13 cellular contexts compared by ENCODE assay signal in genomic region chr12:103640410-103640809, GRCh38. TPM values are rescaled to one million over a fixed set of nuclear protein-coding genes. Genes with fewer than 3 reads are reported as not detected.
"Had no signal": no experiment of that assay in that cellular context is flagged by ENCODE, and none has a peak within 500 bp of the region (broad histone marks: within the 10 kb centered on the region; RNA-seq: fewer than 3 reads in every experiment).

No MANE protein-coding gene starts in this region.

- ATAC-seq: activated CD4-positive, CD25-positive, alpha-beta regulatory T cell treated with anti-CD3 and anti-CD28 coated beads, Interleukin-2, amount 50 U/mL, for 24 hours; activated CD8-positive, alpha-beta memory T cell treated with anti-CD3 and anti-CD28 coated beads, Interleukin-2, amount 10 ng/mL, durations not matched to agents 7 days and 5 days; natural killer cell treated with Interleukin-12 subunit alpha and Interleukin-12 subunit beta and Interleukin-15 and Interleukin-18, amount 100 ng/mL, for 72 hours; right cardiac atrium; stimulated activated effector memory CD8-positive, alpha-beta T cell treated with anti-CD3 and anti-CD28 coated beads, Interleukin-12 subunit alpha, Interleukin-12 subunit beta, amount 100 ng/mL, for 72 hours had no signal

- H3K36me3 ChIP-seq: esophagus squamous epithelium, tibial artery, vagina had no signal

- H3K4me1 ChIP-seq: esophagus squamous epithelium, vagina had no signal

- H3K9me3 ChIP-seq: esophagus squamous epithelium, vagina had no signal

- H3K27ac ChIP-seq: esophagus squamous epithelium, tibial artery, vagina had no signal

- DNase-seq: activated CD8-positive, alpha-beta memory T cell treated with anti-CD3 and anti-CD28 coated beads, Interleukin-2, amount 10 ng/mL, durations not matched to agents 7 days and 5 days; activated effector memory CD4-positive, alpha-beta T cell treated with Interleukin-2 at 50 U/mL for 16 hours; activated T-cell treated with anti-CD3 and anti-CD28 coated beads, Interleukin-2, amount 50 U/mL, for 24 hours; esophagus squamous epithelium; foreskin fibroblast; nucleus accumbens; right cardiac atrium; tibial artery had no signal

- H3K4me3 ChIP-seq: esophagus squamous epithelium, tibial artery, vagina had no signal

- H3K27me3 ChIP-seq: tibial artery, vagina had no signal

RNA-seq across cellular contexts. Expression of gene STAB2, which starts 53.3 kb away (rescaled TPM):
- total RNA-seq: activated CD8-positive, alpha-beta memory T cell treated with anti-CD3 and anti-CD28 coated beads, Interleukin-2, amount 10 ng/mL, durations not matched to agents 7 days and 5 days; cerebellum; natural killer cell treated with Interleukin-12 subunit alpha and Interleukin-12 subunit beta and Interleukin-15 and Interleukin-18, amount 100 ng/mL, for 72 hours had no signal
